Comparison of ENCODE assay signal across 8 cellular contexts in the genomic region with DNA sequence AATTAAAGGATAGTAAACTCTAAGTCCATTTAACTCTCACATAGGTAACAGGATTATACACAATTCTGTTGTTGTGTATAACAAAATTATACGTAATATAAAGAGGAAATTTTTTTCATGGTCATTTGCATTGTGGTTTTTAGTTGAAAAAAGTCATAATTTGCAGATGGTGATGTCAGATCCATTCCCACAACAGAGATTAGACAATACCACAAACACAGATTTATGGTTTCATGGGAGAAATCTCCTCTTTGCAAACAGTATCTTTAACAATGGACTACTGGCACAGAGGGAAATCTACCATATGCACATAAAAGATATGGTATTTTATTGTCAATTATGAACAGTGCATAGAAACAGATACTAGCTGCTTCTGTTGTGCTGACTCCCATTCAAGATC.
"Had no signal": no experiment of that assay in that cellular context is flagged by ENCODE, and none has a peak within 500 bp of the region (broad histone marks: within the 10 kb centered on the region; RNA-seq: fewer than 3 reads in every experiment).

No MANE protein-coding gene starts in this region.

- H3K27ac Mint-ChIP-seq: GM23338, H9, IgD-negative memory B cell had no signal

- H3K27me3 Mint-ChIP-seq: IgD-negative memory B cell had no signal

- H3K4me3 ChIP-seq: GM23338 had no signal

- ATAC-seq: GM23338, HepG2 had no signal

- H3K27ac ChIP-seq: HL-60 had no signal

- H3K4me3 Mint-ChIP-seq: GM23338, H9, IgD-negative memory B cell had no signal

- DNase-seq: H9, HCEC 1CT had no signal

- H3K36me3 Mint-ChIP-seq: IgD-negative memory B cell had no signal

- H3K4me1 Mint-ChIP-seq: GM23338, H9, IgD-negative memory B cell had no signal

- FAIRE-seq: H1, H54, HepG2 had no signal
